ENCODE assay signal across 19 cellular contexts in genomic region chr1:116036255-116036654, GRCh38. TPM values are rescaled to one million over a fixed set of nuclear protein-coding genes. Genes with fewer than 3 reads are reported as not detected.
A peak's percentile ranks its signal among the peaks of the same experiment; 100 is the strongest.
DNase-seq lines count a peak whose midpoint lies in the region; ATAC-seq and TF ChIP-seq lines count a peak whose summit lies in the region.
"Had no signal": no experiment of that assay in that cellular context is flagged by ENCODE, and none has a peak within 500 bp of the region (broad histone marks: within the 10 kb centered on the region; RNA-seq: fewer than 3 reads in every experiment).

No MANE protein-coding gene starts in this region.

- H3K79me2 ChIP-seq in GM23338 (replicated peaks; ENCODE audit: insufficient read depth) (no peaks in the 10 kb centered on the region), neural progenitor cell (ENCODE audit: low read depth) (no peaks in the 10 kb centered on the region)

- no peak overlapping the region for H3K4me3 ChIP-seq in GM23338
- no peak overlapping the region for H3K4me3 ChIP-seq in neural progenitor cell
- H3K4me3 ChIP-seq: MG63, SJSA1 had no signal

- H3K27me3 ChIP-seq in GM23338 (ENCODE audit: insufficient read depth) = no peaks in the 10 kb centered on the region
- no peaks in the 10 kb centered on the region for H3K27me3 ChIP-seq in neural progenitor cell
- H3K27me3 ChIP-seq: MG63, SJSA1 had no signal

- intact Hi-C loops in posterior cingulate gyrus (cut with DNase I) = no loop called here

- H3K4me3 Mint-ChIP-seq in GM23338 (no peak overlapping the region), endothelial cell (ENCODE audit: unreplicated experiment) (peak overlapping the region; percentile 7), neural progenitor cell (no peak overlapping the region), T-cell (no peak overlapping the region)
- H3K4me3 Mint-ChIP-seq: CD4-positive, alpha-beta T cell had no signal

- CTCF ChIA-PET in T-cell (lab: Charles Lee) = no interaction called here

- H3F3A ChIP-seq in GM23338 (replicated peaks; ENCODE audit: low read depth) (no peaks in the 10 kb centered on the region), neural progenitor cell (ENCODE audit: low read depth) (peaks cover 10% of the 10 kb centered on the region)

- H3K9me3 Mint-ChIP-seq in GM23338 = no peaks in the 10 kb centered on the region
- H3K9me3 Mint-ChIP-seq in endothelial cell (ENCODE audit: unreplicated experiment) = no peaks in the 10 kb centered on the region
- H3K9me3 Mint-ChIP-seq in neural progenitor cell = no peaks in the 10 kb centered on the region
- H3K9me3 Mint-ChIP-seq in T-cell = no peaks in the 10 kb centered on the region
- H3K9me3 Mint-ChIP-seq: CD4-positive, alpha-beta T cell had no signal

- H3K9me2 ChIP-seq in GM23338 (ENCODE audit: insufficient read depth) = no peaks in the 10 kb centered on the region

- H3K27me3 Mint-ChIP-seq in GM23338 (ENCODE audit: insufficient read depth, low read depth, poor library complexity) = no peaks in the 10 kb centered on the region
- H3K27me3 Mint-ChIP-seq in endothelial cell (ENCODE audit: unreplicated experiment) = no peaks in the 10 kb centered on the region
- peaks cover 2% of the 10 kb centered on the region for H3K27me3 Mint-ChIP-seq in neural progenitor cell (ENCODE audit: insufficient read depth, low read depth)
- no peaks in the 10 kb centered on the region for H3K27me3 Mint-ChIP-seq in T-cell

- ATAC-seq in GM23338 (peak; percentile 64), T-cell (replicated peaks in 1 of 4) (no peak), HG02588 (IDR thresholded peaks at IDR 0.05; ENCODE audit: unreplicated experiment) (no peak)
- ATAC-seq: Panc1 had no signal

- no peak overlapping the region for H3K4me2 ChIP-seq in GM23338
- H3K4me2 ChIP-seq in neural progenitor cell = peak overlapping the region; percentile 8

- TF ChIP-seq CTCF in GM23338 (conservative IDR thresholded peaks at IDR 0.05; ENCODE audit: low read depth in 2 of 2) (peak; percentile 60 to 67), endothelial cell (IDR thresholded peaks at IDR 0.05; ENCODE audit: unreplicated experiment) (no peak), neural progenitor cell (IDR thresholded peaks at IDR 0.05) (peak; percentile 40)

- H3K4me1 Mint-ChIP-seq in GM23338 = peaks cover 8% of the 10 kb centered on the region; the same call in 2 of the 3 replicates
- no peaks in the 10 kb centered on the region for H3K4me1 Mint-ChIP-seq in endothelial cell (ENCODE audit: unreplicated experiment)
- peaks cover 21% of the 10 kb centered on the region for H3K4me1 Mint-ChIP-seq in neural progenitor cell
- no peaks in the 10 kb centered on the region for H3K4me1 Mint-ChIP-seq in T-cell

- H3K36me3 ChIP-seq in GM23338 (ENCODE audit: insufficient read depth) (no peaks in the 10 kb centered on the region), neural progenitor cell (no peaks in the 10 kb centered on the region)
- H3K36me3 ChIP-seq: MG63 had no signal

- H3K27ac Mint-ChIP-seq in GM23338 (no peak overlapping the region), endothelial cell (ENCODE audit: unreplicated experiment) (no peak overlapping the region), neural progenitor cell (no peak overlapping the region), T-cell (no peak overlapping the region)
- H3K27ac Mint-ChIP-seq: CD4-positive, alpha-beta T cell had no signal

- H3K4me1 ChIP-seq in GM23338 (ENCODE audit: insufficient read depth) (no peaks in the 10 kb centered on the region), neural progenitor cell (peaks cover 43% of the 10 kb centered on the region)
- H3K4me1 ChIP-seq: Caco-2, SJSA1 had no signal

- DNase-seq in GM23338 (ENCODE audit: low spot score) = peak; percentile 78
- DNase-seq in NCI-H69 (lab: John Stamatoyannopoulos, UW) = peak; percentile 7
- no peak for DNase-seq in endothelial cell (ENCODE audit: low spot score)
- no peak for DNase-seq in neural progenitor cell (ENCODE audit: low spot score)
- no peak for DNase-seq in T-cell
- DNase-seq in posterior cingulate gyrus = no peak
- DNase-seq in GOT3 (lab: John Stamatoyannopoulos, UW) = no peak
- DNase-seq: Caco-2; CD4-positive, alpha-beta T cell; GDM1; MG63; NCI-H1092 treated with DMSO at 0.1 percent for 48 hours; NCI-H1694; NCI-H2227 treated with DMSO at 0.1 percent for 48 hours; NCI-H510A treated with DMSO at 0.1 percent for 48 hours had no signal

- POLR2A ChIA-PET in T-cell (lab: Charles Lee) = no interaction called here

- H2AFZ ChIP-seq in GM23338 = no peak overlapping the region
- H2AFZ ChIP-seq in neural progenitor cell (replicated peaks) = no peak overlapping the region

- no peaks in the 10 kb centered on the region for H4K20me1 ChIP-seq in GM23338 (replicated peaks; ENCODE audit: insufficient read depth)
- no peaks in the 10 kb centered on the region for H4K20me1 ChIP-seq in neural progenitor cell (ENCODE audit: low read depth)

- H3K27ac ChIP-seq in GM23338 (ENCODE audit: low read depth) (no peak overlapping the region), neural progenitor cell (no peak overlapping the region)
- H3K27ac ChIP-seq: HL-60, SJSA1 had no signal

- H3K36me3 Mint-ChIP-seq in GM23338 (ENCODE audit: low read depth) = peaks cover 2% of the 10 kb centered on the region; the same call in 1 of the 3 replicates
- H3K36me3 Mint-ChIP-seq in endothelial cell (ENCODE audit: low read depth, unreplicated experiment) = peaks cover 39% of the 10 kb centered on the region
- H3K36me3 Mint-ChIP-seq in neural progenitor cell = no peaks in the 10 kb centered on the region
- H3K36me3 Mint-ChIP-seq in T-cell = peaks cover 3% of the 10 kb centered on the region

- no peak overlapping the region for H3K9ac ChIP-seq in neural progenitor cell

- H3K9me3 ChIP-seq in neural progenitor cell (ENCODE audit: low read depth) = no peaks in the 10 kb centered on the region
- H3K9me3 ChIP-seq: Caco-2, MG63, SJSA1 had no signal

TF ChIP-seq in GM23338, 12 proteins besides CTCF, POLR2A, EP300 and RAD21:
- TF ChIP-seq NANOG (IDR thresholded peaks at IDR 0.05; ENCODE audit: borderline replicate concordance) (no peak), JUNB (IDR thresholded peaks at IDR 0.05; ENCODE audit: unreplicated experiment) (no peak), EZH2phosphoT487 (IDR thresholded peaks at IDR 0.05; ENCODE audit: unreplicated experiment) (no peak), ETS1 (IDR thresholded peaks at IDR 0.05) (no peak)

RNA-seq across cellular contexts. Expression of gene SLC22A15, which starts 59.9 kb away (rescaled TPM):
- total RNA-seq in GM23338 (2014; rRNA removed; shearing (Covaris generic)) = 3.8 and 4.0 TPM in 2 replicates
- polyA plus RNA-seq in GM23338 (2016; fragmentation: Nextera tagmentation; extraction: Ambion mirVana) = 2.2 and 2.7 TPM in 2 replicates
- total RNA-seq in endothelial cell (ENCODE audit: unreplicated experiment) (21.9 TPM), neural progenitor cell (ENCODE audit: low replicate concordance) (0.62 and 1.9 TPM in 2 replicates), T-cell (1 to 10 TPM in 1 of 5 donors, under 1 TPM in 4; 0.41 to 1.3 (median 0.73) TPM)

Comparison
In these comparisons a context has a peak if more than half of its experiments do, and no peak if none do; other contexts are left out.
1. DNase-seq: peak in GM23338 (single experiment) and NCI-H69 (single experiment); none in endothelial cell (single experiment), neural progenitor cell (single experiment), T-cell (0 of 34), posterior cingulate gyrus (0 of 10) and GOT3 (single experiment).